In genomic region chr10:29055091-29055490, GRCh38 we compare ENCODE assay signal across 36 cellular contexts.
"Had no signal": no experiment of that assay in that cellular context is flagged by ENCODE, and none has a peak within 500 bp of the region (broad histone marks: within the 10 kb centered on the region; RNA-seq: fewer than 3 reads in every experiment).

No MANE protein-coding gene starts in this region.

- H3K4me1 Mint-ChIP-seq: activated CD4-positive, alpha-beta memory T cell treated with anti-CD3 and anti-CD28 coated beads, Interleukin-2, amount 10 ng/mL, durations not matched to agents 7 days and 5 days; activated CD4-positive, alpha-beta T cell treated with anti-CD3 and anti-CD28 coated beads, Interleukin-2, amount 10 ng/mL, durations not matched to agents 7 days and 5 days; activated naive CD8-positive, alpha-beta T cell treated with anti-CD3 and anti-CD28 coated beads, Interleukin-2, amount 50 U/mL, for 24 hours; naive thymus-derived CD4-positive, alpha-beta T cell; stimulated activated memory B cell treated with anti-CD40 and anti-IgM and Interleukin-4, amounts not matched to agents 10 μg/mL and 1 μg/mL and 100 μg/mL, for 72 hours; T-helper 17 cell had no signal

- H3K27ac Mint-ChIP-seq: activated CD4-positive, alpha-beta memory T cell treated with anti-CD3 and anti-CD28 coated beads, Interleukin-2, amount 10 ng/mL, durations not matched to agents 7 days and 5 days; activated CD4-positive, alpha-beta T cell treated with anti-CD3 and anti-CD28 coated beads, Interleukin-2, amount 10 ng/mL, durations not matched to agents 7 days and 5 days; activated naive CD8-positive, alpha-beta T cell treated with anti-CD3 and anti-CD28 coated beads, Interleukin-2, amount 50 U/mL, for 24 hours; activated T-cell treated with anti-CD3 and anti-CD28 coated beads, Interleukin-2, amount 50 U/mL, for 24 hours; naive thymus-derived CD4-positive, alpha-beta T cell; stimulated activated memory B cell treated with anti-CD40 and anti-IgM and Interleukin-4, amounts not matched to agents 10 μg/mL and 1 μg/mL and 100 μg/mL, for 72 hours; T-helper 17 cell; WTC11 had no signal

- H3K36me3 ChIP-seq: esophagus squamous epithelium, left ventricle myocardium inferior, pancreas, prostate gland, stomach, tibial artery had no signal

- ATAC-seq: activated naive CD8-positive, alpha-beta T cell treated with anti-CD3 and anti-CD28 coated beads, Interleukin-2, amount 50 U/mL, for 24 hours; naive thymus-derived CD4-positive, alpha-beta T cell; pancreas; stimulated activated memory B cell treated with anti-CD40 and anti-IgM and Interleukin-4, amounts not matched to agents 10 μg/mL and 1 μg/mL and 100 μg/mL, for 72 hours; T-helper 17 cell; WTC11 had no signal

- H3K4me3 Mint-ChIP-seq: activated CD4-positive, alpha-beta memory T cell treated with anti-CD3 and anti-CD28 coated beads, Interleukin-2, amount 10 ng/mL, durations not matched to agents 7 days and 5 days; activated CD4-positive, alpha-beta T cell treated with anti-CD3 and anti-CD28 coated beads, Interleukin-2, amount 10 ng/mL, durations not matched to agents 7 days and 5 days; activated naive CD8-positive, alpha-beta T cell treated with anti-CD3 and anti-CD28 coated beads, Interleukin-2, amount 50 U/mL, for 24 hours; activated T-cell treated with anti-CD3 and anti-CD28 coated beads, Interleukin-2, amount 50 U/mL, for 24 hours; naive thymus-derived CD4-positive, alpha-beta T cell; neural crest cell; stimulated activated memory B cell treated with anti-CD40 and anti-IgM and Interleukin-4, amounts not matched to agents 10 μg/mL and 1 μg/mL and 100 μg/mL, for 72 hours; T-helper 17 cell; WTC11 had no signal

- H3K36me3 Mint-ChIP-seq: naive thymus-derived CD4-positive, alpha-beta T cell; stimulated activated memory B cell treated with anti-CD40 and anti-IgM and Interleukin-4, amounts not matched to agents 10 μg/mL and 1 μg/mL and 100 μg/mL, for 72 hours; WTC11 had no signal

- H3K9me3 ChIP-seq: esophagus squamous epithelium, left ventricle myocardium inferior, pancreas, prostate gland, stomach, tibial artery had no signal

- H3K27me3 ChIP-seq: pancreas, stomach, tibial artery had no signal

- H3K4me1 ChIP-seq: left ventricle myocardium inferior, pancreas, prostate gland, tibial artery had no signal

- H3K27me3 Mint-ChIP-seq: stimulated activated memory B cell treated with anti-CD40 and anti-IgM and Interleukin-4, amounts not matched to agents 10 μg/mL and 1 μg/mL and 100 μg/mL, for 72 hours had no signal

- H3K4me3 ChIP-seq: esophagus squamous epithelium, left ventricle myocardium inferior, pancreas, prostate gland, smooth muscle cell, stomach, tibial artery had no signal

- FAIRE-seq: colon, frontal cortex, islet of Langerhans, pancreas had no signal

- H3K4me2 ChIP-seq: smooth muscle cell had no signal

- H3K9me3 Mint-ChIP-seq: activated CD4-positive, alpha-beta memory T cell treated with anti-CD3 and anti-CD28 coated beads, Interleukin-2, amount 10 ng/mL, durations not matched to agents 7 days and 5 days; activated CD4-positive, alpha-beta T cell treated with anti-CD3 and anti-CD28 coated beads, Interleukin-2, amount 10 ng/mL, durations not matched to agents 7 days and 5 days; activated naive CD8-positive, alpha-beta T cell treated with anti-CD3 and anti-CD28 coated beads, Interleukin-2, amount 50 U/mL, for 24 hours; activated T-cell treated with anti-CD3 and anti-CD28 coated beads, Interleukin-2, amount 50 U/mL, for 24 hours; neural crest cell; stimulated activated memory B cell treated with anti-CD40 and anti-IgM and Interleukin-4, amounts not matched to agents 10 μg/mL and 1 μg/mL and 100 μg/mL, for 72 hours; WTC11 had no signal

- H3K27ac ChIP-seq: epithelial cell of prostate, esophagus squamous epithelium, left ventricle myocardium inferior, pancreas, prostate gland, stomach, tibial artery had no signal

- DNase-seq: activated CD4-positive, alpha-beta memory T cell treated with anti-CD3 and anti-CD28 coated beads, Interleukin-2, amount 10 ng/mL, durations not matched to agents 7 days and 5 days; activated CD4-positive, alpha-beta T cell treated with anti-CD3 and anti-CD28 coated beads for 1 hour; activated CD4-positive, alpha-beta T cell treated with anti-CD3 and anti-CD28 coated beads, Interleukin-2, amount 10 ng/mL, durations not matched to agents 7 days and 5 days; activated CD8-positive, alpha-beta memory T cell treated with anti-CD3 and anti-CD28 coated beads, Interleukin-2, amount 50 U/mL, for 48 hours; activated gamma-delta T cell treated with Interleukin-2 at 50 U/mL for 16 hours; activated naive CD4-positive, alpha-beta T cell treated with anti-CD3 and anti-CD28 coated beads, Interleukin-2, amount 50 U/mL, for 16 hours; activated naive CD8-positive, alpha-beta T cell treated with anti-CD3 and anti-CD28 coated beads, Interleukin-2, amount 50 U/mL, for 24 hours; activated T-cell treated with anti-CD3 and anti-CD28 coated beads, Interleukin-2, amount 50 U/mL, for 24 hours; amygdala; central memory CD4-positive, alpha-beta T cell; dermis blood vessel endothelial cell; effector CD4-positive, alpha-beta T cell; esophagus squamous epithelium; left ventricle myocardium inferior; mammary epithelial cell; midbrain; naive thymus-derived CD4-positive, alpha-beta T cell; nucleus accumbens; pancreas; retina; stimulated activated CD4-positive, alpha-beta T cell treated with anti-CD3 and anti-CD28 coated beads, Interleukin-1b, Interleukin-23, amount 100 ng/mL, for 48 hours; stimulated activated CD4-positive, alpha-beta T cell treated with anti-CD3 and anti-CD28 coated beads, Interleukin-4, amount 100 ng/mL, for 4 hours; stimulated activated CD8-positive, alpha-beta memory T cell treated with anti-CD3 and anti-CD28 coated beads, Interleukin-4, amount 100 ng/mL, for 48 hours; stomach; T-helper 17 cell; T1000; tibial artery had no signal
